Comparison of ENCODE assay signal across 8 cellular contexts in genomic region chr14:23631702-23632460, GRCh38. TPM values are rescaled to one million over a fixed set of nuclear protein-coding genes. Genes with fewer than 3 reads are reported as not detected.
A peak's percentile ranks its signal among the peaks of the same experiment; 100 is the strongest.
DNase-seq lines count a peak whose midpoint lies in the region; ATAC-seq and TF ChIP-seq lines count a peak whose summit lies in the region.

No MANE protein-coding gene starts in this region.

- H2AFZ ChIP-seq in Loucy (ENCODE audit: low read length): peak overlapping the region; percentile 96
- no peak overlapping the region for H2AFZ ChIP-seq in SK-N-SH (ENCODE audit: low read depth)
- peak overlapping the region; percentile 65 for H2AFZ ChIP-seq in parathyroid adenoma

- H3K27ac ChIP-seq in CD4-positive, CD25-positive, alpha-beta regulatory T cell (ENCODE audit: insufficient read depth, low read length, poor library complexity, severe bottlenecking): no peak overlapping the region
- H3K27ac ChIP-seq in SK-N-SH (ENCODE audit: low read depth in 2 of 2, low read length in 1 of 2) (no peak overlapping the region; a peak in 1 of 4 replicates), parathyroid adenoma (peak overlapping the region; percentile 84), thymus (ENCODE audit: low read depth) (peak overlapping the region; percentile 8)

- peaks cover 0 to 2% (median 0%) of the 10 kb centered on the region in 7 donors for H3K9me3 Mint-ChIP-seq in CD4-positive, CD25-positive, alpha-beta regulatory T cell
- peaks cover 0 to 1% of the 10 kb centered on the region in 2 donors for H3K9me3 Mint-ChIP-seq in activated naive CD4-positive, alpha-beta T cell treated with anti-CD3 and anti-CD28 coated beads, Interleukin-2, amount 50 U/mL, for 72 hours
- H3K9me3 Mint-ChIP-seq in glutamatergic neuron (ENCODE audit: unreplicated experiment): peaks cover 4% of the 10 kb centered on the region

- H3K9ac ChIP-seq in Loucy (ENCODE audit: low read depth, low read length, poor library complexity, severe bottlenecking) (peak overlapping the region; percentile 67), SK-N-SH (no peak overlapping the region), parathyroid adenoma (no peak overlapping the region)

- H3K4me3 ChIP-seq in CD4-positive, CD25-positive, alpha-beta regulatory T cell (ENCODE audit: low read depth, low read length): peak overlapping the region; percentile 59
- H3K4me3 ChIP-seq in Loucy (ENCODE audit: low read length, poor library complexity, severe bottlenecking) (peak overlapping the region; percentile 38), SK-N-SH (ENCODE audit: low read depth in 2 of 2, low read length in 1 of 2) (no peak overlapping the region; a peak in 1 of 4 replicates), parathyroid adenoma (ENCODE audit: low read depth, low read length) (peak overlapping the region; percentile 31), thymus (ENCODE audit: low read length) (no peak overlapping the region)

- H3K4me3 Mint-ChIP-seq in CD4-positive, CD25-positive, alpha-beta regulatory T cell: peak overlapping the region in 2 of 4 donors; percentile 77 to 79
- peak overlapping the region; percentile 68 for H3K4me3 Mint-ChIP-seq in glutamatergic neuron (ENCODE audit: unreplicated experiment)

- H3K9me2 ChIP-seq in Loucy (replicated peaks; ENCODE audit: low read depth, low read length) (no peaks in the 10 kb centered on the region), SK-N-SH (no peaks in the 10 kb centered on the region)

- H3K4me2 ChIP-seq in Loucy (ENCODE audit: low read depth, low read length, poor library complexity, severe bottlenecking) (peak overlapping the region; percentile 46), SK-N-SH (no peak overlapping the region), parathyroid adenoma (ENCODE audit: low read length) (peak overlapping the region; percentile 60)

- H3K27me3 Mint-ChIP-seq in CD4-positive, CD25-positive, alpha-beta regulatory T cell: no peaks in the 10 kb centered on the region
- H3K27me3 Mint-ChIP-seq in glutamatergic neuron (ENCODE audit: unreplicated experiment): peaks cover 3% of the 10 kb centered on the region

- peaks cover 0 to 11% (median 3%) of the 10 kb centered on the region in 4 donors for H3K4me1 Mint-ChIP-seq in CD4-positive, CD25-positive, alpha-beta regulatory T cell
- H3K4me1 Mint-ChIP-seq in glutamatergic neuron (ENCODE audit: low read depth, unreplicated experiment): peaks cover 18% of the 10 kb centered on the region

- TF ChIP-seq CTCF in Loucy (conservative IDR thresholded peaks at IDR 0.05; ENCODE audit: low read length): peak; percentile 99
- peak; percentile 93 for TF ChIP-seq CTCF in SK-N-SH (IDR thresholded peaks at IDR 0.05)
- peak; percentile 96 for TF ChIP-seq CTCF in glutamatergic neuron (IDR thresholded peaks at IDR 0.05; ENCODE audit: partially characterized antibody, unreplicated experiment)
- peak; percentile 97 for TF ChIP-seq CTCF in parathyroid adenoma (IDR thresholded peaks at IDR 0.05)

- H3K79me2 ChIP-seq in Loucy (ENCODE audit: insufficient read depth, low read length) (no peaks in the 10 kb centered on the region), SK-N-SH (ENCODE audit: insufficient read depth) (no peaks in the 10 kb centered on the region), parathyroid adenoma (no peaks in the 10 kb centered on the region)

- POLR2A ChIA-PET in SK-N-SH (lab: Yijun Ruan, JAX): interaction anchor here (0.6 kb wide), 1 partner anchor 43 kb away, joined by 4 read pairs; no protein-coding TSS in a partner anchor

- H3K9me3 ChIP-seq in CD4-positive, CD25-positive, alpha-beta regulatory T cell (ENCODE audit: control insufficient read depth in 2 of 2, low read length in 2 of 2): no peaks in the 10 kb centered on the region
- H3K9me3 ChIP-seq in Loucy (ENCODE audit: insufficient read depth, low read depth, low read length) (no peaks in the 10 kb centered on the region), SK-N-SH (no peaks in the 10 kb centered on the region), parathyroid adenoma (ENCODE audit: control insufficient read depth, low read length) (no peaks in the 10 kb centered on the region), thymus (ENCODE audit: control insufficient read depth) (no peaks in the 10 kb centered on the region)

- peak overlapping the region in 1 of 3 donors; percentile 39 for H3K27ac Mint-ChIP-seq in CD4-positive, CD25-positive, alpha-beta regulatory T cell
- H3K27ac Mint-ChIP-seq in activated naive CD4-positive, alpha-beta T cell treated with anti-CD3 and anti-CD28 coated beads, Interleukin-2, amount 50 U/mL, for 72 hours: peak overlapping the region in 1 of 2 donors; percentile 45
- peak overlapping the region; percentile 93 for H3K27ac Mint-ChIP-seq in glutamatergic neuron (ENCODE audit: unreplicated experiment)

- H3K36me3 Mint-ChIP-seq in CD4-positive, CD25-positive, alpha-beta regulatory T cell: no peaks in the 10 kb centered on the region
- H3K36me3 Mint-ChIP-seq in activated naive CD4-positive, alpha-beta T cell treated with anti-CD3 and anti-CD28 coated beads, Interleukin-2, amount 50 U/mL, for 72 hours: no peaks in the 10 kb centered on the region
- no peaks in the 10 kb centered on the region for H3K36me3 Mint-ChIP-seq in glutamatergic neuron (ENCODE audit: unreplicated experiment)

- H4K20me1 ChIP-seq in Loucy (ENCODE audit: insufficient read depth, low read length, poor library complexity, severe bottlenecking) (no peaks in the 10 kb centered on the region), SK-N-SH (ENCODE audit: insufficient read depth) (no peaks in the 10 kb centered on the region)

- peaks cover 3% of the 10 kb centered on the region for H3K27me3 ChIP-seq in CD4-positive, CD25-positive, alpha-beta regulatory T cell (ENCODE audit: control insufficient read depth, insufficient read depth, low read length)
- H3K27me3 ChIP-seq in Loucy (ENCODE audit: insufficient read depth, low read length, poor library complexity, severe bottlenecking) (no peaks in the 10 kb centered on the region), SK-N-SH (ENCODE audit: insufficient read depth) (no peaks in the 10 kb centered on the region), parathyroid adenoma (ENCODE audit: control insufficient read depth, insufficient read depth, low read length) (no peaks in the 10 kb centered on the region), thymus (ENCODE audit: control insufficient read depth, insufficient read depth) (peaks cover 2% of the 10 kb centered on the region)

- H3K4me1 ChIP-seq in CD4-positive, CD25-positive, alpha-beta regulatory T cell (ENCODE audit: control insufficient read depth, insufficient read depth, low read length, poor library complexity, severe bottlenecking): peaks cover 3% of the 10 kb centered on the region
- H3K4me1 ChIP-seq in Loucy (ENCODE audit: insufficient read depth, low read length, poor library complexity, severe bottlenecking) (peaks cover 13% of the 10 kb centered on the region), SK-N-SH (ENCODE audit: control insufficient read depth in 1 of 2, insufficient read depth in 2 of 2, low read depth in 1 of 2, low read length in 1 of 2) (peaks cover 0 to 12% of the 10 kb centered on the region in 2 experiments; a peak in 1 of 4 replicates), parathyroid adenoma (peaks cover 36% of the 10 kb centered on the region), thymus (ENCODE audit: control insufficient read depth, insufficient read depth, low read length) (no peaks in the 10 kb centered on the region)

- WGBS in SK-N-SH (ENCODE audit: low lambda C conversion rate): 27% methylated on average over 8 of the region's 8 CpGs
- 14% methylated on average over 8 of the region's 8 CpGs for WGBS in thymus

- peak; percentile 57 to 67 for ATAC-seq in CD4-positive, CD25-positive, alpha-beta regulatory T cell (ENCODE audit: low read depth in 2 of 2)
- ATAC-seq in GM21360 (IDR thresholded peaks at IDR 0.05; ENCODE audit: unreplicated experiment): peak; percentile 59
- ATAC-seq in activated naive CD4-positive, alpha-beta T cell treated with anti-CD3 and anti-CD28 coated beads, Interleukin-2, amount 50 U/mL, for 72 hours: peak; percentile 77 to 84

- H3F3A ChIP-seq in Loucy (ENCODE audit: low read depth) (no peaks in the 10 kb centered on the region), SK-N-SH (replicated peaks; ENCODE audit: insufficient read depth) (no peaks in the 10 kb centered on the region)

- peak; percentile 81 for TF ChIP-seq RAD21 in SK-N-SH (IDR thresholded peaks at IDR 0.05; ENCODE audit: low read length)

- DNase-seq in CD4-positive, CD25-positive, alpha-beta regulatory T cell: peak; percentile 52 to 70 (median 69)
- peak; percentile 79 for DNase-seq in SK-N-SH
- DNase-seq in activated naive CD4-positive, alpha-beta T cell treated with anti-CD3 and anti-CD28 coated beads, Interleukin-2, amount 50 U/mL, for 72 hours (ENCODE audit: low spot score in 2 of 2): peak; percentile 79 to 81
- peak; percentile 92 for DNase-seq in glutamatergic neuron

- no peaks in the 10 kb centered on the region for H3K36me3 ChIP-seq in CD4-positive, CD25-positive, alpha-beta regulatory T cell (ENCODE audit: control insufficient read depth, insufficient read depth, low read length)
- H3K36me3 ChIP-seq in Loucy (ENCODE audit: insufficient read depth, low read length) (no peaks in the 10 kb centered on the region), SK-N-SH (replicated peaks in 1 of 2; ENCODE audit: control insufficient read depth in 1 of 2, insufficient read depth in 2 of 2, low read length in 1 of 2) (no peaks in the 10 kb centered on the region), parathyroid adenoma (ENCODE audit: control insufficient read depth, insufficient read depth, low read length) (no peaks in the 10 kb centered on the region), thymus (ENCODE audit: control insufficient read depth, insufficient read depth) (no peaks in the 10 kb centered on the region)

- CTCF ChIA-PET in SK-N-SH (lab: Yijun Ruan, JAX): interaction anchor here (0.6 to 4.4 kb wide), 81 partner anchors 10 to 470 kb away, joined by 3 to 65 read pairs (median 4); partner anchors contain the start of genes JPH4 and NGDN

- TF ChIP-seq EP300 in SK-N-SH (IDR thresholded peaks at IDR 0.05; ENCODE audit: borderline replicate concordance in 1 of 2, low read depth in 1 of 2, low read length in 1 of 2): no peak

RNA-seq across cellular contexts. Expression of gene DHRS2, which starts 4.3 kb away (rescaled TPM):
- not detected for total RNA-seq in CD4-positive, CD25-positive, alpha-beta regulatory T cell
- under 1 TPM in 1 of 4 donors, not detected in 3; 0.25 TPM for polyA plus RNA-seq in CD4-positive, CD25-positive, alpha-beta regulatory T cell
- polyA plus RNA-seq in SK-N-SH (2012; rRNA removed): 1.1 and 1.2 TPM in 2 replicates
- polyA plus RNA-seq in SK-N-SH (2012; cell fraction: cytosol; rRNA removed): 0.84 and 1.1 TPM in 2 replicates
- 1.4 and 2.0 TPM in 2 replicates for polyA plus RNA-seq in SK-N-SH (2012; cell fraction: nucleus; rRNA removed)
- 1 to 10 TPM; 1.1 to 1.3 TPM for total RNA-seq in activated naive CD4-positive, alpha-beta T cell treated with anti-CD3 and anti-CD28 coated beads, Interleukin-2, amount 50 U/mL, for 72 hours
- total RNA-seq in glutamatergic neuron (ENCODE audit: unreplicated experiment): 0.42 TPM
- 2.1 TPM for polyA plus RNA-seq in thymus

RNA-seq across cellular contexts. Expression of gene JPH4, which starts 53.3 kb away (rescaled TPM):
- not detected for total RNA-seq in CD4-positive, CD25-positive, alpha-beta regulatory T cell
- under 1 TPM in 1 of 4 donors, not detected in 3; 0.14 TPM for polyA plus RNA-seq in CD4-positive, CD25-positive, alpha-beta regulatory T cell
- polyA plus RNA-seq in SK-N-SH (2012; rRNA removed) (8.7 and 8.8 TPM in 2 replicates), thymus (0.59 TPM)
- polyA plus RNA-seq in SK-N-SH (2012; cell fraction: cytosol; rRNA removed): 5.7 and 7.9 TPM in 2 replicates
- 20.9 and 25.3 TPM in 2 replicates for polyA plus RNA-seq in SK-N-SH (2012; cell fraction: nucleus; rRNA removed)
- not detected for total RNA-seq in activated naive CD4-positive, alpha-beta T cell treated with anti-CD3 and anti-CD28 coated beads, Interleukin-2, amount 50 U/mL, for 72 hours
- total RNA-seq in glutamatergic neuron (ENCODE audit: unreplicated experiment): 52.7 TPM

Comparison
In these comparisons a context has a peak if more than half of its experiments do, and no peak if none do; other contexts are left out.
1. H3K27ac ChIP-seq: peak in parathyroid adenoma (single experiment) and thymus (single experiment); none in CD4-positive, CD25-positive, alpha-beta regulatory T cell (single experiment) and SK-N-SH (0 of 2).
2. H3K4me3 ChIP-seq: peak in CD4-positive, CD25-positive, alpha-beta regulatory T cell (single experiment), Loucy (single experiment) and parathyroid adenoma (single experiment); none in SK-N-SH (0 of 2) and thymus (single experiment).
3. RNA of gene JPH4, which starts 53.3 kb away (total RNA-seq): 52.7 TPM in glutamatergic neuron (single experiment); not detected in CD4-positive, CD25-positive, alpha-beta regulatory T cell (single experiment) and not detected in activated naive CD4-positive, alpha-beta T cell treated with anti-CD3 and anti-CD28 coated beads, Interleukin-2, amount 50 U/mL, for 72 hours; every median in the first group is over 10 times any median in the second.
4. Peak in every context shown above with its lines, with median percentiles within 50 percentile points of each other: ATAC-seq, DNase-seq and CTCF ChIP-seq.